Comparison of ENCODE assay signal across 33 cellular contexts in the genomic region with DNA sequence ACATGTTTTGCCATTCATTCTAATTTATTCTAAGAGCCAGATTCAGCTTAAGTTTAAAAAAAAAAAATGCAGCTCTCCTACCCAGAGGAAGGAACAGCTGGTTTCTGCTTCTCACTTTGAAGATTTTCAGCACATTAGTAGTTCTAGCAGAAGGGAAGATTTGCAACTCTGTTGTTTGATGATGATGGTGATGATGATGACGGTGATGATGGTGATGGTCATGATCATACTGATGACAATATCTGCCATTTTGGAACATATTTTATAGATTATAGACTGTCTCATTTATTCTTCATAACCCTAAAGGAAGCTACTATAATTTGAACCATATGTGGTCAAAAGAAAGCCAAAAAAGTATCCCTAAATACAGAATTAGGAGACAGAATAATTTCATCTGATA.
"Had no signal": no experiment of that assay in that cellular context is flagged by ENCODE, and none has a peak within 500 bp of the region (broad histone marks: within the 10 kb centered on the region; RNA-seq: fewer than 3 reads in every experiment).

No MANE protein-coding gene starts in this region.

- H3K36me3 ChIP-seq: adrenal gland, brain microvascular endothelial cell, breast epithelium had no signal

- H3K9me3 ChIP-seq: adrenal gland, body of pancreas, breast epithelium had no signal

- DNase-seq: activated B cell treated with CpG ODN at 0.5 μM for 24 hours; activated CD4-positive, alpha-beta memory T cell treated with anti-CD3 and anti-CD28 coated beads for 36 hours; activated CD4-positive, alpha-beta T cell treated with anti-CD3 and anti-CD28 coated beads for 4 hours; activated CD4-positive, alpha-beta T cell treated with anti-CD3 and anti-CD28 coated beads, Interleukin-2, amount 10 ng/mL, durations not matched to agents 24 days and 14 days; activated CD4-positive, alpha-beta T cell treated with anti-CD3 and anti-CD28 coated beads, Interleukin-2, amount 50 U/mL, for 1 hour; activated CD4-positive, alpha-beta T cell treated with anti-CD3 and anti-CD28 coated beads, Interleukin-2, amount 50 U/mL, for 4 hours; activated CD4-positive, CD25-positive, alpha-beta regulatory T cell treated with anti-CD3 and anti-CD28 coated beads, Interleukin-2, amount 50 U/mL, for 72 hours; activated CD8-positive, alpha-beta memory T cell treated with anti-CD3 and anti-CD28 coated beads, Interleukin-2, amount 50 U/mL, for 4 hours; activated CD8-positive, alpha-beta T cell treated with anti-CD3 and anti-CD28 coated beads for 36 hours; activated effector memory CD4-positive, alpha-beta T cell treated with anti-CD3 and anti-CD28 coated beads, Interleukin-2, amount 50 U/mL, for 16 hours; activated gamma-delta T cell treated with Interleukin-2 at 50 U/mL for 16 hours; activated naive CD4-positive, alpha-beta T cell; activated naive CD4-positive, alpha-beta T cell treated with anti-CD3 and anti-CD28 coated beads for 36 hours; activated naive CD4-positive, alpha-beta T cell treated with anti-CD3 and anti-CD28 coated beads, Interleukin-2, amount 50 U/mL, for 16 hours; activated naive CD8-positive, alpha-beta T cell treated with anti-CD3 and anti-CD28 coated beads for 36 hours; activated T-cell treated with anti-CD3 and anti-CD28 coated beads for 4 hours; activated T-cell treated with anti-CD3 and anti-CD28 coated beads, Interleukin-2, amount 50 U/mL, for 1 hour; activated T-cell treated with anti-CD3 and anti-CD28 coated beads, Interleukin-2, amount 50 U/mL, for 4 hours; activated T-cell treated with anti-CD3 and anti-CD28 coated beads, Interleukin-2, amount 50 U/mL, for 72 hours; adrenal gland; amniotic stem cell; aorta; body of pancreas; brain microvascular endothelial cell; central memory CD4-positive, alpha-beta T cell; T-helper 17 cell; T-helper 9 cell had no signal

- H3K4me1 ChIP-seq: adrenal gland, body of pancreas, breast epithelium had no signal

- H3K27me3 ChIP-seq: adrenal gland, body of pancreas, brain microvascular endothelial cell had no signal

- FAIRE-seq: astrocyte, TTC549 had no signal

- H3K27ac ChIP-seq: adrenal gland, body of pancreas, brain microvascular endothelial cell, breast epithelium, VCaP had no signal

- ATAC-seq: activated CD8-positive, alpha-beta T cell treated with anti-CD3 and anti-CD28 coated beads for 36 hours; activated naive CD4-positive, alpha-beta T cell treated with anti-CD3 and anti-CD28 coated beads, Interleukin-2, amount 50 U/mL, for 72 hours; activated T-cell treated with anti-CD3 and anti-CD28 coated beads, Interleukin-2, amount 50 U/mL, for 4 hours; activated T-cell treated with anti-CD3 and anti-CD28 coated beads, Interleukin-2, amount 50 U/mL, for 72 hours; activated T-helper 17 cell treated with anti-CD3 and anti-CD28 coated beads, Interleukin-2, amount 50 U/mL, for 72 hours; body of pancreas; T-helper 17 cell had no signal

- H3K4me3 ChIP-seq: adrenal gland, body of pancreas, breast epithelium had no signal
